ENCODE assay signal across 19 cellular contexts in genomic region chr15:59268980-59269472, GRCh38.
"Had no signal": no experiment of that assay in that cellular context is flagged by ENCODE, and none has a peak within 500 bp of the region (broad histone marks: within the 10 kb centered on the region; RNA-seq: fewer than 3 reads in every experiment).

No MANE protein-coding gene starts in this region.

- H3K36me3 ChIP-seq: upper lobe of right lung had no signal

- H3K27ac ChIP-seq: gastroesophageal sphincter, heart right ventricle, psoas muscle, stomach, thoracic aorta, upper lobe of right lung had no signal

- H3K27me3 ChIP-seq: gastroesophageal sphincter, heart right ventricle, stomach, upper lobe of right lung had no signal

- H3K9me3 ChIP-seq: gastroesophageal sphincter, heart right ventricle, psoas muscle, stomach, thoracic aorta, upper lobe of right lung had no signal

- H3K4me1 ChIP-seq: gastroesophageal sphincter, psoas muscle, upper lobe of right lung had no signal

- H3K4me3 ChIP-seq: gastroesophageal sphincter, heart right ventricle, lung, psoas muscle, stomach, thoracic aorta, upper lobe of right lung had no signal

- DNase-seq: activated CD4-positive, alpha-beta memory T cell treated with anti-CD3 and anti-CD28 coated beads for 36 hours; activated CD8-positive, alpha-beta memory T cell treated with anti-CD3 and anti-CD28 coated beads, Interleukin-2, amount 10 ng/mL, durations not matched to agents 7 days and 5 days; activated gamma-delta T cell treated with Interleukin-2 at 50 U/mL for 16 hours; activated naive CD8-positive, alpha-beta T cell treated with anti-CD3 and anti-CD28 coated beads for 36 hours; activated T-cell treated with anti-CD3 and anti-CD28 coated beads, Interleukin-2, amount 50 U/mL, for 48 hours; amygdala; cerebellar nuclear complex; effector memory CD4-positive, alpha-beta T cell; heart right ventricle; left colon; psoas muscle; stomach; T-helper 1 cell; T1000; upper lobe of right lung had no signal

- ATAC-seq: gastroesophageal sphincter, heart right ventricle, left colon, psoas muscle, sciatic nerve, upper lobe of right lung had no signal
